18 cellular contexts compared by ENCODE assay signal in genomic region chr12:26803552-26803951, GRCh38. TPM values are rescaled to one million over a fixed set of nuclear protein-coding genes. Genes with fewer than 3 reads are reported as not detected.
DNase-seq lines count a peak whose midpoint lies in the region; ATAC-seq, FAIRE-seq and TF ChIP-seq lines count a peak whose summit lies in the region.
"Had no signal": no experiment of that assay in that cellular context is flagged by ENCODE, and none has a peak within 500 bp of the region (broad histone marks: within the 10 kb centered on the region; RNA-seq: fewer than 3 reads in every experiment).

No MANE protein-coding gene starts in this region.

- ATAC-seq in GM21786 (IDR thresholded peaks at IDR 0.05; ENCODE audit: unreplicated experiment), result no peak
- ATAC-seq: activated T-helper 17 cell treated with anti-CD3 and anti-CD28 coated beads, Interleukin-2, amount 50 U/mL, for 72 hours; gastrocnemius medialis; stimulated activated memory B cell treated with anti-CD40 and anti-IgM and Interleukin-4, amounts not matched to agents 10 μg/mL and 1 μg/mL and 100 μg/mL, for 72 hours had no signal

- TF ChIP-seq CTCF in AG10803 (conservative IDR thresholded peaks at IDR 0.05; ENCODE audit: low read length) (no peak), mammary epithelial cell (conservative IDR thresholded peaks at IDR 0.05 in 1 of 2, IDR thresholded peaks at IDR 0.05 in 1 of 2; ENCODE audit: extremely low read depth in 1 of 2, insufficient read depth in 1 of 2, low read depth in 1 of 2, low read length in 2 of 2) (no peak)

- intact Hi-C loops in mammary epithelial cell (cut with micrococcal nuclease), result no loop called here

- H3K27me3 ChIP-seq in mammary epithelial cell (ENCODE audit: insufficient read depth, low read length), result no peaks in the 10 kb centered on the region
- H3K27me3 ChIP-seq: gastrocnemius medialis, SJSA1 had no signal

- BruUV-seq in mammary epithelial cell (replicated peaks; lab: Mats Ljungman, UMichigan), result no TSS peak

- peaks cover 33% of the 10 kb centered on the region for H3K79me2 ChIP-seq in mammary epithelial cell (ENCODE audit: insufficient read depth, low read length)

- H3K4me3 ChIP-seq in AG10803 (ENCODE audit: low read length) (no peak overlapping the region), mammary epithelial cell (replicated peaks in 1 of 3; ENCODE audit: insufficient read depth in 1 of 3, low read depth in 2 of 3, low read length in 3 of 3) (no peak overlapping the region)
- H3K4me3 ChIP-seq: gastrocnemius medialis, SJSA1 had no signal

- CTCF ChIA-PET in mammary epithelial cell (lab: Charles Lee; ENCODE audit: low non-redundant PET), result no interaction called here

- peak overlapping the region; percentile 37 for H3K9ac ChIP-seq in mammary epithelial cell (ENCODE audit: insufficient read depth, low read length)
- H3K9ac ChIP-seq: parathyroid adenoma had no signal

- DNase-seq in AG10803 (ENCODE audit: low read depth) (peak; percentile 83), HTR-8/SVneo (ENCODE audit: insufficient read length, low spot score) (peak; percentile 32), mammary epithelial cell (peak; percentile 74), kidney tubule cell (ENCODE audit: low spot score) (peak; percentile 73), putamen (ENCODE audit: low spot score) (no peak), AG08396 (ENCODE audit: low spot score) (no peak), GOT3 (lab: John Stamatoyannopoulos, UW) (no peak)
- DNase-seq: activated CD4-positive, CD25-positive, alpha-beta regulatory T cell; C1 segment of cervical spinal cord; gastrocnemius medialis; NCI-H1436 treated with DMSO at 0.1 percent for 48 hours; NCI-H82; stimulated activated CD4-positive, alpha-beta T cell treated with anti-CD3 and anti-CD28 coated beads, Interleukin-2, amount 100 ng/mL, for 24 hours had no signal

- H3K4me2 ChIP-seq in mammary epithelial cell (ENCODE audit: insufficient read depth, low read depth, low read length), result peak overlapping the region; percentile 69

- peaks cover 10% of the 10 kb centered on the region for H3K4me1 ChIP-seq in mammary epithelial cell (ENCODE audit: insufficient read depth, low read length)
- H3K4me1 ChIP-seq: parathyroid adenoma had no signal

- no peaks in the 10 kb centered on the region for H4K20me1 ChIP-seq in mammary epithelial cell (ENCODE audit: insufficient read depth, low read length)

- WGBS in mammary epithelial cell (ENCODE audit: low coverage, missing lambda C conversion rate), result 4% methylated on average over 2 of the region's 2 CpGs

- peak; percentile 16 for FAIRE-seq in HTR-8/SVneo (lab: Jason Lieb, UNC)

- no peaks in the 10 kb centered on the region for H3K36me3 ChIP-seq in mammary epithelial cell (ENCODE audit: insufficient read depth, low read length)
- H3K36me3 ChIP-seq: gastrocnemius medialis, SJSA1 had no signal

- dilution Hi-C loops in mammary epithelial cell (cut with HindIII; ENCODE audit: low sequenced_read_pairs), result no loop called here

- H3K9me3 ChIP-seq in mammary epithelial cell (replicated peaks; ENCODE audit: insufficient read depth, low read length), result no peaks in the 10 kb centered on the region
- H3K9me3 ChIP-seq: gastrocnemius medialis, SJSA1 had no signal

- in situ Hi-C loops in mammary epithelial cell (cut with MboI; ENCODE audit: low sequenced_read_pairs in 2 of 2), result no loop called here

- peak overlapping the region; percentile 54 for H2AFZ ChIP-seq in mammary epithelial cell (ENCODE audit: low read depth, low read length)
- H2AFZ ChIP-seq: parathyroid adenoma had no signal

- H3K27ac ChIP-seq in mammary epithelial cell (ENCODE audit: insufficient read depth, low read depth, low read length), result peak overlapping the region; percentile 42
- H3K27ac ChIP-seq: gastrocnemius medialis, parathyroid adenoma, SJSA1 had no signal

RNA-seq across cellular contexts. Expression of gene ITPR2, which starts 29.4 kb away (rescaled TPM):
- total RNA-seq in mammary epithelial cell, result 10 to 100 TPM; 20.5 to 25.6 TPM
- 4.2 TPM for polyA plus RNA-seq in mammary epithelial cell
- 98.6 TPM for polyA minus RNA-seq in mammary epithelial cell

Comparison
In these comparisons a context has a peak if more than half of its experiments do, and no peak if none do; other contexts are left out.
1. DNase-seq: peak in AG10803 (single experiment), HTR-8/SVneo (single experiment), mammary epithelial cell (single experiment) and kidney tubule cell (single experiment); none in putamen (single experiment), AG08396 (single experiment) and GOT3 (single experiment).